2 cellular contexts compared by ENCODE assay signal in genomic region chr1:199856381-199856780, GRCh38.
TF ChIP-seq lines count a peak whose summit lies in the region.

No MANE protein-coding gene starts in this region.

TF ChIP-seq in IMR-90, 13 proteins besides CTCF, POLR2A, EP300 and RAD21:
- TF ChIP-seq ELK1 (IDR thresholded peaks at IDR 0.05; ENCODE audit: borderline replicate concordance, low read depth, low read length) (no peak), MAFK (IDR thresholded peaks at IDR 0.05; ENCODE audit: low read depth, low read length) (no peak), RFX5 (IDR thresholded peaks at IDR 0.05; ENCODE audit: low read depth, low read length) (no peak), MXI1 (IDR thresholded peaks at IDR 0.05; ENCODE audit: borderline replicate concordance, low read depth, low read length) (no peak), NFE2L2 (IDR thresholded peaks at IDR 0.05; ENCODE audit: low read depth, low read length) (no peak), RCOR1 (IDR thresholded peaks at IDR 0.05; ENCODE audit: insufficient replicate concordance, low read length) (no peak), MAZ (IDR thresholded peaks at IDR 0.05; ENCODE audit: borderline replicate concordance, low read depth, low read length) (no peak), CHD1 (IDR thresholded peaks at IDR 0.05; ENCODE audit: low read depth, low read length) (no peak), SMC3 (IDR thresholded peaks at IDR 0.05; ENCODE audit: low read depth, low read length) (no peak)

TF ChIP-seq in HepG2, 621 proteins besides CTCF, POLR2A, EP300 and RAD21:
- TF ChIP-seq ZNF160 (CRISPR knock-in tag; IDR thresholded peaks at IDR 0.05) (no peak), ZGPAT (CRISPR knock-in tag; IDR thresholded peaks at IDR 0.05) (no peak), ZNF549 (CRISPR knock-in tag; IDR thresholded peaks at IDR 0.05) (no peak), HINFP (CRISPR knock-in tag; IDR thresholded peaks at IDR 0.05; ENCODE audit: low read depth) (no peak), IRF9 (CRISPR knock-in tag; IDR thresholded peaks at IDR 0.05; ENCODE audit: borderline replicate concordance) (no peak), ZNF547 (CRISPR knock-in tag; IDR thresholded peaks at IDR 0.05) (no peak), TEAD3 (CRISPR knock-in tag; optimal IDR thresholded peaks at IDR 0.05; ENCODE audit: borderline replicate concordance) (no peak), ETV6 (CRISPR knock-in tag; conservative IDR thresholded peaks at IDR 0.05) (no peak), CC2D1A (CRISPR knock-in tag; IDR thresholded peaks at IDR 0.05) (no peak), FIP1L1 (IDR thresholded peaks at IDR 0.05; ENCODE audit: borderline replicate concordance, insufficient read depth, low read depth, low read length) (no peak), ZNF33A (CRISPR knock-in tag; IDR thresholded peaks at IDR 0.05; ENCODE audit: borderline replicate concordance) (no peak), ARNTL (CRISPR knock-in tag; IDR thresholded peaks at IDR 0.05) (no peak), HNRNPK (IDR thresholded peaks at IDR 0.05; ENCODE audit: low read depth, low read length, poor library complexity, severe bottlenecking) (no peak), ZFX (CRISPR knock-in tag; IDR thresholded peaks at IDR 0.05; ENCODE audit: low read depth) (no peak), TEF (CRISPR knock-in tag; IDR thresholded peaks at IDR 0.05) (no peak), MBD4 (IDR thresholded peaks at IDR 0.05; ENCODE audit: borderline replicate concordance, low read length) (no peak), GZF1 (CRISPR knock-in tag; IDR thresholded peaks at IDR 0.05) (no peak), FLYWCH1 (CRISPR knock-in tag; IDR thresholded peaks at IDR 0.05) (no peak)
